In genomic region chr3:97895216-97895615, GRCh38 we compare ENCODE assay signal across 13 cellular contexts.
DNase-seq lines count a peak whose midpoint lies in the region; ATAC-seq and TF ChIP-seq lines count a peak whose summit lies in the region.
"Had no signal": no experiment of that assay in that cellular context is flagged by ENCODE, and none has a peak within 500 bp of the region (broad histone marks: within the 10 kb centered on the region; RNA-seq: fewer than 3 reads in every experiment).

No MANE protein-coding gene starts in this region.

- ATAC-seq in GM18868 (IDR thresholded peaks at IDR 0.05; ENCODE audit: unreplicated experiment) = peak; percentile 92
- ATAC-seq in GM21390 (IDR thresholded peaks at IDR 0.05; ENCODE audit: unreplicated experiment) = peak; percentile 87
- peak; percentile 75 for ATAC-seq in HG02885 (IDR thresholded peaks at IDR 0.05; ENCODE audit: poor library complexity, unreplicated experiment)

- TF ChIP-seq POLR2A in prostate gland (IDR thresholded peaks at IDR 0.05) = no peak

- no peak for TF ChIP-seq CTCF in prostate gland (IDR thresholded peaks at IDR 0.05)

- no peak overlapping the region for H2AK5ac ChIP-seq in neuronal stem cell (ENCODE audit: low read depth, low read length)

- peak; percentile 15 for DNase-seq in MV-4-11 (lab: John Stamatoyannopoulos, UW)
- no peak for DNase-seq in neuronal stem cell (ENCODE audit: low spot score)
- DNase-seq in prostate gland (ENCODE audit: low spot score) = no peak
- no peak for DNase-seq in KG1 (lab: John Stamatoyannopoulos, UW)
- no peak for DNase-seq in globus pallidus (ENCODE audit: low spot score)
- DNase-seq: BE2C; DMS79; NCI-H187; NK-92 treated with Interleukin-12 subunit alpha and Interleukin-12 subunit beta, amount 100 ng/mL, for 24 hours had no signal

- H3K4me2 ChIP-seq in neuronal stem cell (ENCODE audit: insufficient read depth, low read length, poor library complexity, severe bottlenecking) = no peak overlapping the region

- H3K4me3 ChIP-seq in neuronal stem cell (ENCODE audit: low read length in 2 of 2) = no peak overlapping the region
- no peak overlapping the region for H3K4me3 ChIP-seq in prostate gland
- H3K4me3 ChIP-seq: lung had no signal

- no CpG with 5 or more reads among the region's 3 CpGs for WGBS in neuronal stem cell (ENCODE audit: extremely low coverage in 2 of 2, insufficient read length in 2 of 2, insufficient replicate concordance in 1 of 2), 2 donors
- WGBS in prostate gland = 87% methylated on average over 3 of the region's 3 CpGs

- no peak overlapping the region for H4K91ac ChIP-seq in neuronal stem cell (ENCODE audit: low read depth, low read length, poor library complexity)

- no peak overlapping the region for H3K9ac ChIP-seq in neuronal stem cell (ENCODE audit: low read depth, low read length, poor library complexity)

- H3K14ac ChIP-seq in neuronal stem cell (ENCODE audit: low read length) = no peak overlapping the region

- H3K23ac ChIP-seq in neuronal stem cell (ENCODE audit: low read depth, low read length, poor library complexity) = no peak overlapping the region

- no peak overlapping the region for H2BK120ac ChIP-seq in neuronal stem cell (ENCODE audit: low read depth, low read length)

- H3K36me3 ChIP-seq in neuronal stem cell (replicated peaks in 1 of 2; ENCODE audit: control insufficient read depth in 2 of 2, insufficient read depth in 2 of 2, low read length in 2 of 2) = no peaks in the 10 kb centered on the region
- no peaks in the 10 kb centered on the region for H3K36me3 ChIP-seq in prostate gland

- H3K79me1 ChIP-seq in neuronal stem cell (ENCODE audit: low read depth, low read length) = no peaks in the 10 kb centered on the region

- no peak overlapping the region for H3K4ac ChIP-seq in neuronal stem cell (ENCODE audit: low read length)

- H3K4me1 ChIP-seq in neuronal stem cell (ENCODE audit: control insufficient read depth in 2 of 2, insufficient read depth in 1 of 2, low read depth in 1 of 2, low read length in 2 of 2) (no peaks in the 10 kb centered on the region), prostate gland (replicated peaks) (no peaks in the 10 kb centered on the region)

- no peak overlapping the region for H2BK12ac ChIP-seq in neuronal stem cell (ENCODE audit: low read length)

- H3K27me3 ChIP-seq in neuronal stem cell (ENCODE audit: control insufficient read depth in 3 of 3, insufficient read depth in 3 of 3, low read depth in 1 of 3, low read length in 3 of 3) (no peaks in the 10 kb centered on the region), prostate gland (replicated peaks; ENCODE audit: insufficient read depth) (no peaks in the 10 kb centered on the region)
- H3K27me3 ChIP-seq: BE2C had no signal

- no peaks in the 10 kb centered on the region for H3K9me3 ChIP-seq in neuronal stem cell (replicated peaks in 1 of 2; ENCODE audit: control insufficient read depth in 2 of 2, insufficient read depth in 1 of 2, low read depth in 1 of 2, low read length in 2 of 2)
- no peaks in the 10 kb centered on the region for H3K9me3 ChIP-seq in prostate gland
- H3K9me3 ChIP-seq: BE2C had no signal

- H3K18ac ChIP-seq in neuronal stem cell (ENCODE audit: low read length) = no peak overlapping the region

- H3K27ac ChIP-seq in neuronal stem cell (replicated peaks; ENCODE audit: low read length) = no peak overlapping the region
- no peak overlapping the region for H3K27ac ChIP-seq in prostate gland

- H2BK15ac ChIP-seq in neuronal stem cell (ENCODE audit: low read length) = no peak overlapping the region

- no peak overlapping the region for H4K8ac ChIP-seq in neuronal stem cell (ENCODE audit: low read depth, low read length)

- intact Hi-C loops in prostate gland (cut with DNase I) = no loop called here

- H2BK5ac ChIP-seq in neuronal stem cell (ENCODE audit: low read length) = no peak overlapping the region

- H2AFZ ChIP-seq in neuronal stem cell (ENCODE audit: low read length) = no peak overlapping the region
